Comparison of ENCODE assay signal across 8 cellular contexts in the genomic region with DNA sequence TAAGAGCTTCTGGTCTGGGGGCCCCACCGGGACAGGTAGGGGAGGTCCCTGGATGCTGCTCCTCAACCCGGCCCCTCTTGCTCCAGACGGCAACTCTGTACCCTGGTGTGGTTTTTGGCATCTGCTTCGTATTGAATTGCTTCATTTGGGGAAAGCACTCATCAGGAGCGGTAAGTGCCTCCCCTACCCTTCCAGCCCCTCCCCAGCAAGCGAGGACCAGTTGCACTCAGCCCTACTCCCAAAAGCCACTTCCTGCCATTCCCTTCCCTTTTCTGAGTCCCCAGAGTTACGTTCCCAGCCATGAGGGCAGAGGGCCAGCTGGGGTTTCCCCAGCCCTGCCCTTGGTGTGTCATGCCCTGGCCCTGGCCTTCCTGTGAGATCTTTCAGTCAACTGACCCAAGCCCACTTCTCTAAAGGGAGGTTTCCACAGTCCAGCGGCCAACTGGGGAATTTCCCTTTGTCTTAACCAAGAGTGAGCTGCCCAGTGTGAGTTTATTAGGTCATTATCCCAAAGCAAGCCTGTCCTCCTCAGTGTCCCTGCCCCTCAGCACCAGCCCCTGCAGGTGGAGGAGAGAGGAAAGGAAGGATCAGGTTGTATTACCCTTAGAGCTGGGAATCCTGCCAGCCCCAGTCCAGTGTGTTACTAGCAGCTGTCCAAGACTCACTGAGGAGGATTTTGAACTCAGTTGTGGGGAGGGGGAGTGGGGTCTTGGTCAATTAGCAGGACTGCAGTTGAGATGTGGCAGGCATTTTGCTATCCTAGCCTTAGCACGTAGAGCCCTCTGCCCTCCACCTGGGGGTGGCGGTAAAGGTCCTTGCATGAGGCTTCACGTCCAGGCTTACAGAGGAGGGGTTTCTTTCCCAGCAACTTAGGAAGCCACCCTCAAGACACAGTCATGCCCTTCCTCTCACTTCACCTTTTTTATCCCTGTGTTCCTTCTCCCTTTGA. TPM values are rescaled to one million over a fixed set of nuclear protein-coding genes. Genes with fewer than 3 reads are reported as not detected.
DNase-seq lines count a peak whose midpoint lies in the region; ATAC-seq and TF ChIP-seq lines count a peak whose summit lies in the region.

No MANE protein-coding gene starts in this region.

- CTCF ChIA-PET in BJ (lab: Yijun Ruan, JAX): interaction anchor here (1.2 to 1.5 kb wide), 3 partner anchors 9 to 123 kb away, joined by 3 to 5 read pairs (median 4); no protein-coding TSS in a partner anchor
- CTCF ChIA-PET in activated CD8-positive, alpha-beta memory T cell treated with anti-CD3 and anti-CD28 coated beads, Interleukin-2, amount 10 ng/mL, durations not matched to agents 7 days and 5 days (lab: Charles Lee): interaction anchor here (0.9 to 1.8 kb wide), 3 partner anchors 18 to 100 kb away, joined by 3 to 4 read pairs (median 3); no protein-coding TSS in a partner anchor

- no peak overlapping the region for H3K4me3 ChIP-seq in BJ (ENCODE audit: low read depth, low read length)
- no peak overlapping the region for H3K4me3 ChIP-seq in fibroblast of villous mesenchyme (ENCODE audit: low read depth, low read length)

- H3K27me3 Mint-ChIP-seq in activated CD8-positive, alpha-beta memory T cell treated with anti-CD3 and anti-CD28 coated beads, Interleukin-2, amount 10 ng/mL, durations not matched to agents 7 days and 5 days: no peaks in the 10 kb centered on the region
- H3K27me3 Mint-ChIP-seq in neural crest cell (ENCODE audit: low read depth): no peaks in the 10 kb centered on the region

- H3K27ac Mint-ChIP-seq in activated CD8-positive, alpha-beta memory T cell treated with anti-CD3 and anti-CD28 coated beads, Interleukin-2, amount 10 ng/mL, durations not matched to agents 7 days and 5 days: peak overlapping the region; percentile 9
- peak overlapping the region; percentile 45 for H3K27ac Mint-ChIP-seq in neural crest cell (ENCODE audit: unreplicated experiment)

- no peak overlapping the region for H3K4me3 Mint-ChIP-seq in activated CD8-positive, alpha-beta memory T cell treated with anti-CD3 and anti-CD28 coated beads, Interleukin-2, amount 10 ng/mL, durations not matched to agents 7 days and 5 days
- H3K4me3 Mint-ChIP-seq in neural crest cell: no peak overlapping the region

- POLR2A ChIA-PET in BJ (lab: Charles Lee): no interaction called here

- no peaks in the 10 kb centered on the region for H3K9me3 Mint-ChIP-seq in activated CD8-positive, alpha-beta memory T cell treated with anti-CD3 and anti-CD28 coated beads, Interleukin-2, amount 10 ng/mL, durations not matched to agents 7 days and 5 days (ENCODE audit: low read depth)
- H3K9me3 Mint-ChIP-seq in neural crest cell: no peaks in the 10 kb centered on the region

- no peaks in the 10 kb centered on the region for H3K4me1 Mint-ChIP-seq in activated CD8-positive, alpha-beta memory T cell treated with anti-CD3 and anti-CD28 coated beads, Interleukin-2, amount 10 ng/mL, durations not matched to agents 7 days and 5 days
- no peaks in the 10 kb centered on the region for H3K4me1 Mint-ChIP-seq in neural crest cell

- DNase-seq in BJ (ENCODE audit: low read depth) (peak; percentile 59), NCI-H510A treated with DMSO at 0.1 percent for 48 hours (lab: John Stamatoyannopoulos, UW) (peak; percentile 33), fibroblast of villous mesenchyme (ENCODE audit: low read depth) (peak; percentile 71), neural crest cell (ENCODE audit: low read depth, low spot score) (peak; percentile 35), NCI-H526 treated with DMSO at 0.1 percent for 48 hours (lab: John Stamatoyannopoulos, UW) (no peak)
- no peak for DNase-seq in activated CD8-positive, alpha-beta memory T cell treated with anti-CD3 and anti-CD28 coated beads, Interleukin-2, amount 10 ng/mL, durations not matched to agents 7 days and 5 days

- H3K36me3 ChIP-seq in BJ (ENCODE audit: control insufficient read depth, insufficient read depth, low read length): peaks cover 35% of the 10 kb centered on the region

- ATAC-seq in GM21619 (IDR thresholded peaks at IDR 0.05; ENCODE audit: unreplicated experiment): peak; percentile 66
- ATAC-seq in activated CD8-positive, alpha-beta memory T cell treated with anti-CD3 and anti-CD28 coated beads, Interleukin-2, amount 10 ng/mL, durations not matched to agents 7 days and 5 days: no peak
- ATAC-seq in HG02759 (IDR thresholded peaks at IDR 0.05; ENCODE audit: unreplicated experiment): no peak

- no peaks in the 10 kb centered on the region for H3K27me3 ChIP-seq in BJ (ENCODE audit: control insufficient read depth, insufficient read depth, low read length)

- TF ChIP-seq CTCF in BJ (IDR thresholded peaks at IDR 0.05; ENCODE audit: insufficient read depth, low read depth, low read length) (0 out of 2 replicates have a peak, but pooled peaks have one; percentile 14), fibroblast of villous mesenchyme (IDR thresholded peaks at IDR 0.05; ENCODE audit: insufficient read depth, low read depth, low read length) (peak; percentile 40), neural crest cell (conservative IDR thresholded peaks at IDR 0.05) (peak; percentile 59)

- peaks cover 32% of the 10 kb centered on the region for H3K36me3 Mint-ChIP-seq in activated CD8-positive, alpha-beta memory T cell treated with anti-CD3 and anti-CD28 coated beads, Interleukin-2, amount 10 ng/mL, durations not matched to agents 7 days and 5 days
- peaks cover 20% of the 10 kb centered on the region for H3K36me3 Mint-ChIP-seq in neural crest cell (ENCODE audit: low read depth)

RNA-seq across cellular contexts. Expression of a gene that starts 45.8 kb away (rescaled TPM):
- polyA plus RNA-seq in BJ (2011; rRNA removed): 97.4 and 101 TPM in 2 replicates
- 50.7 and 103 TPM in 2 replicates for polyA minus RNA-seq in BJ (2011; rRNA and poly(A)+ RNA removed)
- total RNA-seq in activated CD8-positive, alpha-beta memory T cell treated with anti-CD3 and anti-CD28 coated beads, Interleukin-2, amount 10 ng/mL, durations not matched to agents 7 days and 5 days: 10 to 100 TPM; 35.7 to 39.1 TPM
- total RNA-seq in fibroblast of villous mesenchyme (43.5 and 58.7 TPM in 2 replicates), neural crest cell (76.7 and 76.8 TPM in 2 replicates)

RNA-seq across cellular contexts. Expression of a gene that starts 52.3 kb away (rescaled TPM):
- 3.1 and 3.5 TPM in 2 replicates for polyA plus RNA-seq in BJ (2011; rRNA removed)
- polyA minus RNA-seq in BJ (2011; rRNA and poly(A)+ RNA removed): 5.6 and 8.7 TPM in 2 replicates
- total RNA-seq in activated CD8-positive, alpha-beta memory T cell treated with anti-CD3 and anti-CD28 coated beads, Interleukin-2, amount 10 ng/mL, durations not matched to agents 7 days and 5 days: 10 to 100 TPM; 26.3 to 41.4 TPM
- 3.9 and 4.3 TPM in 2 replicates for total RNA-seq in fibroblast of villous mesenchyme
- total RNA-seq in neural crest cell: 70.4 and 71.1 TPM in 2 replicates

RNA-seq across cellular contexts. Expression of a gene that starts 52.4 kb away (rescaled TPM):
- 45.1 and 56.7 TPM in 2 replicates for polyA plus RNA-seq in BJ (2011; rRNA removed)
- 22.7 and 33.6 TPM in 2 replicates for polyA minus RNA-seq in BJ (2011; rRNA and poly(A)+ RNA removed)
- 10 to 100 TPM; 31.1 to 34.0 TPM for total RNA-seq in activated CD8-positive, alpha-beta memory T cell treated with anti-CD3 and anti-CD28 coated beads, Interleukin-2, amount 10 ng/mL, durations not matched to agents 7 days and 5 days
- 43.2 and 50.1 TPM in 2 replicates for total RNA-seq in fibroblast of villous mesenchyme
- total RNA-seq in neural crest cell: 47.5 and 51.4 TPM in 2 replicates

Comparison
In these comparisons a context has a peak if more than half of its experiments do, and no peak if none do; other contexts are left out.
1. DNase-seq: peak in BJ (single experiment), NCI-H510A treated with DMSO at 0.1 percent for 48 hours (single experiment), fibroblast of villous mesenchyme (single experiment) and neural crest cell (single experiment); none in activated CD8-positive, alpha-beta memory T cell treated with anti-CD3 and anti-CD28 coated beads, Interleukin-2, amount 10 ng/mL, durations not matched to agents 7 days and 5 days (single experiment) and NCI-H526 treated with DMSO at 0.1 percent for 48 hours (single experiment).
2. Peak in every context shown above with its lines, with median percentiles within 50 percentile points of each other: CTCF ChIP-seq.